ENCODE assay signal across 1 cellular context in the genomic region with DNA sequence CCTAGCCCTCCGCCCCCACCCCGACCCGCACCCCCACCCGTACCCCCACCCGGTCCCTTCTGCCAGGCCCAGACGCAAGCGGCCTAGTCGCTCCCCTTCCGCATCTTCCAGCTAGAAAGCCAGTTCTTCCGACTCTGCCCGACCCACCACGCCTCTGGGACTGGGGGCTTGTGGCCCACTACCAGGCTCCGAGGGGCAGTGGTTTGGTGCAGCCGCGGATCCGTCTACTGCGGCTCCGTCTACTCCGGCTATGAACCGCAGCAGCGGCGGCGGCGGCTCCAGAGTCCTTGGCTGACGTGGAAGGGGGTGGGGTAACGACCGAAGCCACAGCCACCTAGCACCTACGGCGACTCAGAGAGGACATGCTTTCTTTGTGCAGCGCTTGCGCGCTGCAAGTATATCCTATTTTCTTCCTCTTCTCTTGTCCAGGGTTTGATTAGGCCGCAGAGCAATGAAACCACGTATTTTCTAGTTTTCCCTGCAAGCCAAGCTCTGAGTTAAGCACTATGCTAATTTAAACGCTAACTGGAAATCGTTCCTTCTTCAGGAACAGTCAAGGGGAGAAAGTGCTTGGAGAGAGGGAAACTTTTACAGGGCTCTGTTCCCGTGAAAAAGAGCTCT.
TF ChIP-seq lines count a peak whose summit lies in the region.

A gene with protein sequence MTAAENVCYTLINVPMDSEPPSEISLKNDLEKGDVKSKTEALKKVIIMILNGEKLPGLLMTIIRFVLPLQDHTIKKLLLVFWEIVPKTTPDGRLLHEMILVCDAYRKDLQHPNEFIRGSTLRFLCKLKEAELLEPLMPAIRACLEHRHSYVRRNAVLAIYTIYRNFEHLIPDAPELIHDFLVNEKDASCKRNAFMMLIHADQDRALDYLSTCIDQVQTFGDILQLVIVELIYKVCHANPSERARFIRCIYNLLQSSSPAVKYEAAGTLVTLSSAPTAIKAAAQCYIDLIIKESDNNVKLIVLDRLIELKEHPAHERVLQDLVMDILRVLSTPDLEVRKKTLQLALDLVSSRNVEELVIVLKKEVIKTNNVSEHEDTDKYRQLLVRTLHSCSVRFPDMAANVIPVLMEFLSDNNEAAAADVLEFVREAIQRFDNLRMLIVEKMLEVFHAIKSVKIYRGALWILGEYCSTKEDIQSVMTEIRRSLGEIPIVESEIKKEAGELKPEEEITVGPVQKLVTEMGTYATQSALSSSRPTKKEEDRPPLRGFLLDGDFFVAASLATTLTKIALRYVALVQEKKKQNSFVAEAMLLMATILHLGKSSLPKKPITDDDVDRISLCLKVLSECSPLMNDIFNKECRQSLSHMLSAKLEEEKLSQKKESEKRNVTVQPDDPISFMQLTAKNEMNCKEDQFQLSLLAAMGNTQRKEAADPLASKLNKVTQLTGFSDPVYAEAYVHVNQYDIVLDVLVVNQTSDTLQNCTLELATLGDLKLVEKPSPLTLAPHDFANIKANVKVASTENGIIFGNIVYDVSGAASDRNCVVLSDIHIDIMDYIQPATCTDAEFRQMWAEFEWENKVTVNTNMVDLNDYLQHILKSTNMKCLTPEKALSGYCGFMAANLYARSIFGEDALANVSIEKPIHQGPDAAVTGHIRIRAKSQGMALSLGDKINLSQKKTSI (minus strand): TSS at position 252 of the 621 bp plus-strand sequence. CDS start 883 bp downstream, outside the sequence.

TF ChIP-seq in HepG2, 621 proteins besides CTCF, POLR2A, EP300 and RAD21 (continued from another document and continues in another):
- TF ChIP-seq, protein P1, sequence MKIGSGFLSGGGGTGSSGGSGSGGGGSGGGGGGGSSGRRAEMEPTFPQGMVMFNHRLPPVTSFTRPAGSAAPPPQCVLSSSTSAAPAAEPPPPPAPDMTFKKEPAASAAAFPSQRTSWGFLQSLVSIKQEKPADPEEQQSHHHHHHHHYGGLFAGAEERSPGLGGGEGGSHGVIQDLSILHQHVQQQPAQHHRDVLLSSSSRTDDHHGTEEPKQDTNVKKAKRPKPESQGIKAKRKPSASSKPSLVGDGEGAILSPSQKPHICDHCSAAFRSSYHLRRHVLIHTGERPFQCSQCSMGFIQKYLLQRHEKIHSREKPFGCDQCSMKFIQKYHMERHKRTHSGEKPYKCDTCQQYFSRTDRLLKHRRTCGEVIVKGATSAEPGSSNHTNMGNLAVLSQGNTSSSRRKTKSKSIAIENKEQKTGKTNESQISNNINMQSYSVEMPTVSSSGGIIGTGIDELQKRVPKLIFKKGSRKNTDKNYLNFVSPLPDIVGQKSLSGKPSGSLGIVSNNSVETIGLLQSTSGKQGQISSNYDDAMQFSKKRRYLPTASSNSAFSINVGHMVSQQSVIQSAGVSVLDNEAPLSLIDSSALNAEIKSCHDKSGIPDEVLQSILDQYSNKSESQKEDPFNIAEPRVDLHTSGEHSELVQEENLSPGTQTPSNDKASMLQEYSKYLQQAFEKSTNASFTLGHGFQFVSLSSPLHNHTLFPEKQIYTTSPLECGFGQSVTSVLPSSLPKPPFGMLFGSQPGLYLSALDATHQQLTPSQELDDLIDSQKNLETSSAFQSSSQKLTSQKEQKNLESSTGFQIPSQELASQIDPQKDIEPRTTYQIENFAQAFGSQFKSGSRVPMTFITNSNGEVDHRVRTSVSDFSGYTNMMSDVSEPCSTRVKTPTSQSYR (CRISPR knock-in tag; IDR thresholded peaks at IDR 0.05; ENCODE audit: borderline replicate concordance), result peak; percentile 71
- no peak for TF ChIP-seq PAF1 (CRISPR knock-in tag; IDR thresholded peaks at IDR 0.05)
- TF ChIP-seq ZC3H13 (CRISPR knock-in tag; IDR thresholded peaks at IDR 0.05), result no peak
- TF ChIP-seq CHD2 (IDR thresholded peaks at IDR 0.05; ENCODE audit: low read depth, low read length), result no peak
- TF ChIP-seq, protein P2, sequence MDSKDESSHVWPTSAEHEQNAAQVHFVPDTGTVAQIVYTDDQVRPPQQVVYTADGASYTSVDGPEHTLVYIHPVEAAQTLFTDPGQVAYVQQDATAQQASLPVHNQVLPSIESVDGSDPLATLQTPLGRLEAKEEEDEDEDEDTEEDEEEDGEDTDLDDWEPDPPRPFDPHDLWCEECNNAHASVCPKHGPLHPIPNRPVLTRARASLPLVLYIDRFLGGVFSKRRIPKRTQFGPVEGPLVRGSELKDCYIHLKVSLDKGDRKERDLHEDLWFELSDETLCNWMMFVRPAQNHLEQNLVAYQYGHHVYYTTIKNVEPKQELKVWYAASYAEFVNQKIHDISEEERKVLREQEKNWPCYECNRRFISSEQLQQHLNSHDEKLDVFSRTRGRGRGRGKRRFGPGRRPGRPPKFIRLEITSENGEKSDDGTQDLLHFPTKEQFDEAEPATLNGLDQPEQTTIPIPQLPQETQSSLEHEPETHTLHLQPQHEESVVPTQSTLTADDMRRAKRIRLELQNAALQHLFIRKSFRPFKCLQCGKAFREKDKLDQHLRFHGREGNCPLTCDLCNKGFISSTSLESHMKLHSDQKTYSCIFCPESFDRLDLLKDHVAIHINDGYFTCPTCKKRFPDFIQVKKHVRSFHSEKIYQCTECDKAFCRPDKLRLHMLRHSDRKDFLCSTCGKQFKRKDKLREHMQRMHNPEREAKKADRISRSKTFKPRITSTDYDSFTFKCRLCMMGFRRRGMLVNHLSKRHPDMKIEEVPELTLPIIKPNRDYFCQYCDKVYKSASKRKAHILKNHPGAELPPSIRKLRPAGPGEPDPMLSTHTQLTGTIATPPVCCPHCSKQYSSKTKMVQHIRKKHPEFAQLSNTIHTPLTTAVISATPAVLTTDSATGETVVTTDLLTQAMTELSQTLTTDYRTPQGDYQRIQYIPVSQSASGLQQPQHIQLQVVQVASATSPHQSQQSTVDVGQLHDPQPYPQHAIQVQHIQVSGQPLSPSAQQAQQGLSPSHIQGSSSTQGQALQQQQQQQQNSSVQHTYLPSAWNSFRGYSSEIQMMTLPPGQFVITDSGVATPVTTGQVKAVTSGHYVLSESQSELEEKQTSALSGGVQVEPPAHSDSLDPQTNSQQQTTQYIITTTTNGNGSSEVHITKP (CRISPR knock-in tag; IDR thresholded peaks at IDR 0.05; ENCODE audit: low read depth), result 0 out of 2 replicates have a peak, but pooled peaks have one; percentile 20
- peak; percentile 68; the same call in 1 of the 2 replicates for TF ChIP-seq ZNF557 (CRISPR knock-in tag; IDR thresholded peaks at IDR 0.05)
- no peak for TF ChIP-seq NCOA1 (CRISPR knock-in tag; IDR thresholded peaks at IDR 0.05)
- TF ChIP-seq PCBP2 (optimal IDR thresholded peaks at IDR 0.05; ENCODE audit: low read depth, low read length, poor library complexity, severe bottlenecking), result no peak
- TF ChIP-seq AHR (CRISPR knock-in tag; IDR thresholded peaks at IDR 0.05), result no peak
- no peak for TF ChIP-seq ZNF720 (CRISPR knock-in tag; IDR thresholded peaks at IDR 0.05)
- no peak for TF ChIP-seq SIN3A (IDR thresholded peaks at IDR 0.05; ENCODE audit: borderline replicate concordance, low read depth, low read length)
- peak; percentile 85 for TF ChIP-seq TAF1 (CRISPR knock-in tag; IDR thresholded peaks at IDR 0.05)
- peak; percentile 34; the same call in 1 of the 2 replicates for TF ChIP-seq BCL6 (CRISPR knock-in tag; IDR thresholded peaks at IDR 0.05)
- peak; percentile 29; the same call in 1 of the 2 replicates for TF ChIP-seq TSC22D2 (CRISPR knock-in tag; IDR thresholded peaks at IDR 0.05; ENCODE audit: borderline replicate concordance)
- no peak for TF ChIP-seq ADNP (CRISPR knock-in tag; IDR thresholded peaks at IDR 0.05)
- TF ChIP-seq ZNF577 (CRISPR knock-in tag; IDR thresholded peaks at IDR 0.05; ENCODE audit: borderline replicate concordance, low read depth), result no peak
- TF ChIP-seq ZNF850 (CRISPR knock-in tag; conservative IDR thresholded peaks at IDR 0.05), result no peak
- peak; percentile 52 for TF ChIP-seq RBM39 (IDR thresholded peaks at IDR 0.05; ENCODE audit: low read depth, low read length, poor library complexity, severe bottlenecking)
- peak; percentile 60 for TF ChIP-seq FOXO1 (CRISPR knock-in tag; IDR thresholded peaks at IDR 0.05)
- TF ChIP-seq ZNF839 (CRISPR knock-in tag; IDR thresholded peaks at IDR 0.05; ENCODE audit: borderline replicate concordance), result no peak
- no peak for TF ChIP-seq SOX6 (IDR thresholded peaks at IDR 0.05)
- peak; percentile 35; the same call in 1 of the 2 replicates for TF ChIP-seq SOX6 (CRISPR knock-in tag; IDR thresholded peaks at IDR 0.05)
- TF ChIP-seq, protein P3, sequence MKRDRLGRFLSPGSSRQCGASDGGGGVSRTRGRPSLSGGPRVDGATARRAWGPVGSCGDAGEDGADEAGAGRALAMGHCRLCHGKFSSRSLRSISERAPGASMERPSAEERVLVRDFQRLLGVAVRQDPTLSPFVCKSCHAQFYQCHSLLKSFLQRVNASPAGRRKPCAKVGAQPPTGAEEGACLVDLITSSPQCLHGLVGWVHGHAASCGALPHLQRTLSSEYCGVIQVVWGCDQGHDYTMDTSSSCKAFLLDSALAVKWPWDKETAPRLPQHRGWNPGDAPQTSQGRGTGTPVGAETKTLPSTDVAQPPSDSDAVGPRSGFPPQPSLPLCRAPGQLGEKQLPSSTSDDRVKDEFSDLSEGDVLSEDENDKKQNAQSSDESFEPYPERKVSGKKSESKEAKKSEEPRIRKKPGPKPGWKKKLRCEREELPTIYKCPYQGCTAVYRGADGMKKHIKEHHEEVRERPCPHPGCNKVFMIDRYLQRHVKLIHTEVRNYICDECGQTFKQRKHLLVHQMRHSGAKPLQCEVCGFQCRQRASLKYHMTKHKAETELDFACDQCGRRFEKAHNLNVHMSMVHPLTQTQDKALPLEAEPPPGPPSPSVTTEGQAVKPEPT (CRISPR knock-in tag; IDR thresholded peaks at IDR 0.05; ENCODE audit: low read depth), result no peak
- no peak for TF ChIP-seq ZNF260 (CRISPR knock-in tag; IDR thresholded peaks at IDR 0.05; ENCODE audit: borderline replicate concordance, low read depth)
- TF ChIP-seq, protein P4, sequence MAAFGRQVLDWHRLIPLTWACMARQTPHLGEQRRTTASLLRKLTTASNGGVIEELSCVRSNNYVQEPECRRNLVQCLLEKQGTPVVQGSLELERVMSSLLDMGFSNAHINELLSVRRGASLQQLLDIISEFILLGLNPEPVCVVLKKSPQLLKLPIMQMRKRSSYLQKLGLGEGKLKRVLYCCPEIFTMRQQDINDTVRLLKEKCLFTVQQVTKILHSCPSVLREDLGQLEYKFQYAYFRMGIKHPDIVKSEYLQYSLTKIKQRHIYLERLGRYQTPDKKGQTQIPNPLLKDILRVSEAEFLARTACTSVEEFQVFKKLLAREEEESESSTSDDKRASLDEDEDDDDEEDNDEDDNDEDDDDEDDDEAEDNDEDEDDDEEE (CRISPR knock-in tag; IDR thresholded peaks at IDR 0.05), result no peak
- TF ChIP-seq ZNF253 (CRISPR knock-in tag; IDR thresholded peaks at IDR 0.05; ENCODE audit: borderline replicate concordance), result no peak
- 0 out of 2 replicates have a peak, but pooled peaks have one; percentile 28 for TF ChIP-seq HIVEP1 (CRISPR knock-in tag; IDR thresholded peaks at IDR 0.05)
- no peak for TF ChIP-seq PRMT3 (CRISPR knock-in tag; IDR thresholded peaks at IDR 0.05; ENCODE audit: borderline replicate concordance, low read depth)
- TF ChIP-seq, protein P5, sequence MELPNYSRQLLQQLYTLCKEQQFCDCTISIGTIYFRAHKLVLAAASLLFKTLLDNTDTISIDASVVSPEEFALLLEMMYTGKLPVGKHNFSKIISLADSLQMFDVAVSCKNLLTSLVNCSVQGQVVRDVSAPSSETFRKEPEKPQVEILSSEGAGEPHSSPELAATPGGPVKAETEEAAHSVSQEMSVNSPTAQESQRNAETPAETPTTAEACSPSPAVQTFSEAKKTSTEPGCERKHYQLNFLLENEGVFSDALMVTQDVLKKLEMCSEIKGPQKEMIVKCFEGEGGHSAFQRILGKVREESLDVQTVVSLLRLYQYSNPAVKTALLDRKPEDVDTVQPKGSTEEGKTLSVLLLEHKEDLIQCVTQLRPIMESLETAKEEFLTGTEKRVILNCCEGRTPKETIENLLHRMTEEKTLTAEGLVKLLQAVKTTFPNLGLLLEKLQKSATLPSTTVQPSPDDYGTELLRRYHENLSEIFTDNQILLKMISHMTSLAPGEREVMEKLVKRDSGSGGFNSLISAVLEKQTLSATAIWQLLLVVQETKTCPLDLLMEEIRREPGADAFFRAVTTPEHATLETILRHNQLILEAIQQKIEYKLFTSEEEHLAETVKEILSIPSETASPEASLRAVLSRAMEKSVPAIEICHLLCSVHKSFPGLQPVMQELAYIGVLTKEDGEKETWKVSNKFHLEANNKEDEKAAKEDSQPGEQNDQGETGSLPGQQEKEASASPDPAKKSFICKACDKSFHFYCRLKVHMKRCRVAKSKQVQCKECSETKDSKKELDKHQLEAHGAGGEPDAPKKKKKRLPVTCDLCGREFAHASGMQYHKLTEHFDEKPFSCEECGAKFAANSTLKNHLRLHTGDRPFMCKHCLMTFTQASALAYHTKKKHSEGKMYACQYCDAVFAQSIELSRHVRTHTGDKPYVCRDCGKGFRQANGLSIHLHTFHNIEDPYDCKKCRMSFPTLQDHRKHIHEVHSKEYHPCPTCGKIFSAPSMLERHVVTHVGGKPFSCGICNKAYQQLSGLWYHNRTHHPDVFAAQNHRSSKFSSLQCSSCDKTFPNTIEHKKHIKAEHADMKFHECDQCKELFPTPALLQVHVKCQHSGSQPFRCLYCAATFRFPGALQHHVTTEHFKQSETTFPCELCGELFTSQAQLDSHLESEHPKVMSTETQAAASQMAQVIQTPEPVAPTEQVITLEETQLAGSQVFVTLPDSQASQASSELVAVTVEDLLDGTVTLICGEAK (IDR thresholded peaks at IDR 0.05), result no peak
- TF ChIP-seq, protein P5 (CRISPR knock-in tag; IDR thresholded peaks at IDR 0.05), result peak; percentile 90
- no peak for TF ChIP-seq MIXL1 (CRISPR knock-in tag; IDR thresholded peaks at IDR 0.05)
- peak; percentile 85; the same call in 1 of the 2 replicates for TF ChIP-seq ZBTB20 (CRISPR knock-in tag; IDR thresholded peaks at IDR 0.05; ENCODE audit: borderline replicate concordance, low read depth)
- TF ChIP-seq ZKSCAN1 (IDR thresholded peaks at IDR 0.05; ENCODE audit: low read length), result no peak
- no peak for TF ChIP-seq ZNF10 (CRISPR knock-in tag; IDR thresholded peaks at IDR 0.05; ENCODE audit: borderline replicate concordance, low read depth)
- peak; percentile 78 for TF ChIP-seq ZNF501 (CRISPR knock-in tag; IDR thresholded peaks at IDR 0.05)
- TF ChIP-seq ZNF138 (CRISPR knock-in tag; IDR thresholded peaks at IDR 0.05; ENCODE audit: low read depth), result no peak
